Comparison of ENCODE assay signal across 20 cellular contexts in the genomic region with DNA sequence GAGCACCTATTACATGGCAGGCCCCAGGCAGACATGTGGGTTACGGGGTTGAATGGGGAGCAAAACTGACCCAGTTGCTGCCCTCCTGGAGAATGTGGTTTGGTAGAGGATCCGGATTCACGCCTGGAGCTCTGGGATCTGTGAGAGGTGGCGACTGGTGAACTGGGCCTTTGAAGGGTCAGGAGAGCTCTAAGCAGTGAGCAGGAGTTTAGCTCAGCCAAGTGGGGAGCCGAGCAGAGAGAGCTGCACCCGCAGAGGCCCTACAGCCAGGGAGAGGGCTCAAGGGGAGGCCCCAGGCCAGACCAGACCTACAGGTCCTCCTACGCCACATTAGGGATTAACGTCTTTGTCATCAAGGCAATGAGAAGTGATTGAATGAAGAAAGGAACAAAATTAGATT.
"Had no signal": no experiment of that assay in that cellular context is flagged by ENCODE, and none has a peak within 500 bp of the region (broad histone marks: within the 10 kb centered on the region; RNA-seq: fewer than 3 reads in every experiment).

No MANE protein-coding gene starts in this region.

- H3K4me3 ChIP-seq: ascending aorta, body of pancreas had no signal

- H3K36me3 ChIP-seq: ascending aorta had no signal

- H3K27ac ChIP-seq: ascending aorta, body of pancreas had no signal

- H3K9me3 ChIP-seq: ascending aorta, body of pancreas had no signal

- H3K27me3 ChIP-seq: ascending aorta, body of pancreas had no signal

- DNase-seq: activated CD4-positive, alpha-beta memory T cell treated with anti-CD3 and anti-CD28 coated beads for 36 hours; activated CD4-positive, alpha-beta T cell treated with anti-CD3 and anti-CD28 coated beads, Interleukin-2, amount 10 ng/mL, durations not matched to agents 7 days and 5 days; activated CD4-positive, CD25-positive, alpha-beta regulatory T cell; activated CD8-positive, alpha-beta memory T cell treated with anti-CD3 and anti-CD28 coated beads for 24 hours; activated gamma-delta T cell treated with Interleukin-2 at 50 U/mL for 16 hours; activated T-cell treated with anti-CD3 and anti-CD28 coated beads, Interleukin-2, amount 50 U/mL, for 4 hours; body of pancreas; Kasumi-1; KBM-7; NCI-H1048; NCI-H146; NCI-H187 treated with DMSO at 0.1 percent for 48 hours; NCI-H2081 treated with DMSO at 0.1 percent for 48 hours; NCI-H446; NCI-H524; PC-3; SIG-M5; T-helper 17 cell; T-helper 9 cell had no signal

- H3K4me1 ChIP-seq: body of pancreas had no signal

- ATAC-seq: activated T-cell treated with anti-CD3 and anti-CD28 coated beads, Interleukin-2, amount 50 U/mL, for 4 hours; body of pancreas; PC-3; T-helper 17 cell had no signal
